ENCODE assay signal across 20 cellular contexts in genomic region chr22:22193923-22194322, GRCh38. TPM values are rescaled to one million over a fixed set of nuclear protein-coding genes. Genes with fewer than 3 reads are reported as not detected.
DNase-seq lines count a peak whose midpoint lies in the region; ATAC-seq and TF ChIP-seq lines count a peak whose summit lies in the region.
"Had no signal": no experiment of that assay in that cellular context is flagged by ENCODE, and none has a peak within 500 bp of the region (broad histone marks: within the 10 kb centered on the region; RNA-seq: fewer than 3 reads in every experiment).

No MANE protein-coding gene starts in this region.

- no peaks in the 10 kb centered on the region for H3K9me3 Mint-ChIP-seq in activated B cell treated with CpG ODN at 0.5 μM for 24 hours
- H3K9me3 Mint-ChIP-seq: CD4-positive, alpha-beta T cell had no signal

- no peaks in the 10 kb centered on the region for H3K36me3 Mint-ChIP-seq in activated B cell treated with CpG ODN at 0.5 μM for 24 hours (ENCODE audit: low read depth)
- H3K36me3 Mint-ChIP-seq: CD14-positive monocyte; CD8-positive, alpha-beta memory T cell had no signal

- no peaks in the 10 kb centered on the region for H3K27me3 Mint-ChIP-seq in activated B cell treated with CpG ODN at 0.5 μM for 24 hours

- H3K4me2 ChIP-seq in OCI-LY1 (ENCODE audit: low read length), result peak overlapping the region; percentile 20
- H3K4me2 ChIP-seq in parathyroid adenoma (ENCODE audit: low read length), result no peak overlapping the region
- H3K4me2 ChIP-seq: BLaER1 treated with 17β-estradiol and CSF1 and Interleukin-3, amounts not matched to agents 10 nM and 100 nM; GM23338 had no signal

- H3K9ac ChIP-seq in OCI-LY1 (ENCODE audit: low read length) (no peak overlapping the region), parathyroid adenoma (no peak overlapping the region)
- H3K9ac ChIP-seq: BLaER1 treated with 17β-estradiol and CSF1 and Interleukin-3, amounts not matched to agents 10 nM and 100 nM had no signal

- H3K27me3 ChIP-seq in OCI-LY1 (ENCODE audit: insufficient read depth, low read length), result no peaks in the 10 kb centered on the region
- H3K27me3 ChIP-seq in parathyroid adenoma (ENCODE audit: control insufficient read depth, insufficient read depth, low read length), result no peaks in the 10 kb centered on the region
- H3K27me3 ChIP-seq: BE2C; BLaER1 treated with 17β-estradiol and CSF1 and Interleukin-3, amounts not matched to agents 10 nM and 100 nM had no signal

- no peaks in the 10 kb centered on the region for H3K9me3 ChIP-seq in OCI-LY1 (ENCODE audit: low read length)
- H3K9me3 ChIP-seq in parathyroid adenoma (ENCODE audit: control insufficient read depth, low read length), result no peaks in the 10 kb centered on the region
- H3K9me3 ChIP-seq: BE2C had no signal

- H3K36me3 ChIP-seq in OCI-LY1 (ENCODE audit: insufficient read depth, low read length), result peaks cover 12% of the 10 kb centered on the region; the same call in 1 of the 2 replicates
- H3K36me3 ChIP-seq in parathyroid adenoma (ENCODE audit: control insufficient read depth, insufficient read depth, low read length), result no peaks in the 10 kb centered on the region
- H3K36me3 ChIP-seq: BE2C; BLaER1 treated with 17β-estradiol and CSF1 and Interleukin-3, amounts not matched to agents 10 nM and 100 nM had no signal

- H3K27ac ChIP-seq in OCI-LY1 (ENCODE audit: low read depth, low read length, poor library complexity, severe bottlenecking) (peak overlapping the region; percentile 96), parathyroid adenoma (peak overlapping the region; percentile 99)
- H3K27ac ChIP-seq: BLaER1 treated with 17β-estradiol and CSF1 and Interleukin-3, amounts not matched to agents 10 nM and 100 nM had no signal

- no peak overlapping the region for H2AFZ ChIP-seq in OCI-LY1 (ENCODE audit: low read length)
- H2AFZ ChIP-seq in parathyroid adenoma, result no peak overlapping the region
- H2AFZ ChIP-seq: GM23338 had no signal

- no peak overlapping the region for H3K4me3 Mint-ChIP-seq in activated B cell treated with CpG ODN at 0.5 μM for 24 hours
- H3K4me3 Mint-ChIP-seq: CD14-positive monocyte; CD4-positive, alpha-beta T cell; CD8-positive, alpha-beta memory T cell; GM23338; H9 had no signal

- H3F3A ChIP-seq in OCI-LY1 (ENCODE audit: insufficient read depth, low read length), result no peaks in the 10 kb centered on the region

- H3K4me1 ChIP-seq in OCI-LY1 (ENCODE audit: insufficient read depth, low read length, severe bottlenecking) (peaks cover 51% of the 10 kb centered on the region), parathyroid adenoma (peaks cover 22% of the 10 kb centered on the region)
- H3K4me1 ChIP-seq: BE2C had no signal

- 0 out of 2 replicates have a peak, but pooled peaks cover 9% of the 10 kb centered on the region for H3K79me2 ChIP-seq in OCI-LY1 (ENCODE audit: insufficient read depth, low read length)
- H3K79me2 ChIP-seq in parathyroid adenoma, result no peaks in the 10 kb centered on the region

- no peak for ATAC-seq in activated B cell treated with CpG ODN at 0.5 μM for 24 hours (ENCODE audit: low read depth)
- ATAC-seq: GM23338, HCT116 had no signal

- DNase-seq in activated B cell treated with CpG ODN at 0.5 μM for 24 hours (no peak), NCI-H1694 (lab: John Stamatoyannopoulos, UW) (no peak), posterior cingulate gyrus (no peak), 8988T (no peak)
- DNase-seq: BE2C; CD4-positive, alpha-beta T cell; CD8-positive, alpha-beta memory T cell; DMS 273 treated with DMSO at 0.1 percent for 48 hours; DMS79; GF-D8; H9 had no signal

- peak overlapping the region; percentile 37 for H3K27ac Mint-ChIP-seq in activated B cell treated with CpG ODN at 0.5 μM for 24 hours
- H3K27ac Mint-ChIP-seq: CD14-positive monocyte; CD4-positive, alpha-beta T cell; CD8-positive, alpha-beta memory T cell; GM23338; H9 had no signal

- TF ChIP-seq CTCF in OCI-LY1 (IDR thresholded peaks at IDR 0.05; ENCODE audit: low read length) (no peak), activated B cell treated with CpG ODN at 0.5 μM for 24 hours (IDR thresholded peaks at IDR 0.05) (no peak), parathyroid adenoma (IDR thresholded peaks at IDR 0.05) (no peak)

- H4K20me1 ChIP-seq in OCI-LY1 (ENCODE audit: insufficient read depth, low read length), result no peaks in the 10 kb centered on the region
- H4K20me1 ChIP-seq: BLaER1 treated with 17β-estradiol and CSF1 and Interleukin-3, amounts not matched to agents 10 nM and 100 nM had no signal

- H3K4me1 Mint-ChIP-seq in activated B cell treated with CpG ODN at 0.5 μM for 24 hours, result peaks cover 58% of the 10 kb centered on the region
- H3K4me1 Mint-ChIP-seq: CD8-positive, alpha-beta memory T cell; GM23338; H9 had no signal

- POLR2A ChIA-PET in activated B cell treated with CpG ODN at 0.5 μM for 24 hours (lab: Charles Lee), result no interaction called here

- intact Hi-C loops in activated B cell treated with CpG ODN at 0.5 μM for 24 hours (cut with micrococcal nuclease), result loop anchor here (2.0 kb wide), 1 partner anchor 163 kb away; no protein-coding TSS in a partner anchor
- intact Hi-C loops in posterior cingulate gyrus (cut with DNase I), result no loop called here

- H3K4me3 ChIP-seq in OCI-LY1 (ENCODE audit: low read depth, low read length, poor library complexity, severe bottlenecking), result no peak overlapping the region
- no peak overlapping the region for H3K4me3 ChIP-seq in parathyroid adenoma (ENCODE audit: low read depth, low read length)
- H3K4me3 ChIP-seq: BLaER1 treated with 17β-estradiol and CSF1 and Interleukin-3, amounts not matched to agents 10 nM and 100 nM; GM23338 had no signal

- CTCF ChIA-PET in activated B cell treated with CpG ODN at 0.5 μM for 24 hours (lab: Charles Lee), result no interaction called here

- H3K9me2 ChIP-seq in OCI-LY1 (ENCODE audit: low read depth, low read length), result no peaks in the 10 kb centered on the region

RNA-seq across cellular contexts. Expression of gene VPREB1, which starts 50.7 kb away (rescaled TPM):
- total RNA-seq in activated B cell treated with CpG ODN at 0.5 μM for 24 hours, result not detected in 2 replicates
- total RNA-seq: CD4-positive, alpha-beta T cell; CD8-positive, alpha-beta memory T cell; Daoy; G401; GM23338; H4; H9 had no signal
